Comparison of ENCODE assay signal across 1 cellular context in the genomic region with DNA sequence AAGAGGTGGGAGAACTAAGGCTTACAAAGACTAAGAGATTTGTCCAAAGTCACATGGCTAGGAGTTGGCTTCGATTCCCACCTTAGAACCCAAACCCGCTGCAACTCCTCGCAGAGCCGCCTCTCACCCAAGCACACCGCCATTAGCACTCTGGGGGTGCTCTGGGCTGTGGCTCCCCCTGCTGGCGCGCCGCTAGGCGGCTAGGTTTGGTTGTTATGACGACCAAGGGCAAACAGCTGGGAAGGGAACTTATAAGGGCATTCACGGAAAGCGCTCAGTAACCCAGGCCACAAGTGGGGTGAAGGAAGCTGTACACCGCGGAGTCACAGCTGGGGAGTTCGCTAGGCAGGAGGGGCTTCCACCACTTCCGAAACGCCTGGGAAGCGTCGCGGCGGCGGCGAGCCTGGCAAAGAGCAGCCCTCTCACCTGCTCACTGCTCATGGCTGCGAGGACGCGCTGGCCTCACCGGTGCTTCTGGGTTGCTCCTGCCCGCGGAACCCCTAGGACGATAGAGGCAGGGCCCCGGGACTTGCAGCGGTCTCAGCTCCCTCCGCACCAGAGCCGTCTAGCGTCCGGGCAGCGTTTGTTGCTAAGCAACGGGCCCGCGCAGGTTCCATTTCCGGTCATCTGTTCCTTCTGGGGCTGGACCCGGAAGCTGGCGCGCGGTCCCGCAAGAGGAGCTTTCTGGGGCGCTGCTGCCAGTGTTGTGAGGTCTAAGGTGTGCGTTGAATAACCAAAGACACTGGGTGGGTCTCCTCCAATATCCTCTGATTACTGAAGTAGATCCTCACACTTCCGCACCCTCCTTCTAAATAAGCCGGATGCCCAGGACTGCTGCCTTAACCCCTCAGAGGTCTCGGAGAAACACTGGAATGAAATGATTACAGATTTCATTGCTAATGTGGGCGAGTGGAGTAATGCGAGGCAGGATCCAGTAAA.
TF ChIP-seq lines count a peak whose summit lies in the region.

A gene (minus strand): TSS at position 567 of the 939 bp plus-strand sequence. CDS start 126 bp downstream, at position 441.

TF ChIP-seq in K562, 482 proteins besides CTCF, POLR2A, EP300 and RAD21 (continued from another document and continues in another):
- TF ChIP-seq, protein P1, sequence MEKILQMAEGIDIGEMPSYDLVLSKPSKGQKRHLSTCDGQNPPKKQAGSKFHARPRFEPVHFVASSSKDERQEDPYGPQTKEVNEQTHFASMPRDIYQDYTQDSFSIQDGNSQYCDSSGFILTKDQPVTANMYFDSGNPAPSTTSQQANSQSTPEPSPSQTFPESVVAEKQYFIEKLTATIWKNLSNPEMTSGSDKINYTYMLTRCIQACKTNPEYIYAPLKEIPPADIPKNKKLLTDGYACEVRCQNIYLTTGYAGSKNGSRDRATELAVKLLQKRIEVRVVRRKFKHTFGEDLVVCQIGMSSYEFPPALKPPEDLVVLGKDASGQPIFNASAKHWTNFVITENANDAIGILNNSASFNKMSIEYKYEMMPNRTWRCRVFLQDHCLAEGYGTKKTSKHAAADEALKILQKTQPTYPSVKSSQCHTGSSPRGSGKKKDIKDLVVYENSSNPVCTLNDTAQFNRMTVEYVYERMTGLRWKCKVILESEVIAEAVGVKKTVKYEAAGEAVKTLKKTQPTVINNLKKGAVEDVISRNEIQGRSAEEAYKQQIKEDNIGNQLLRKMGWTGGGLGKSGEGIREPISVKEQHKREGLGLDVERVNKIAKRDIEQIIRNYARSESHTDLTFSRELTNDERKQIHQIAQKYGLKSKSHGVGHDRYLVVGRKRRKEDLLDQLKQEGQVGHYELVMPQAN (IDR thresholded peaks at IDR 0.05; ENCODE audit: borderline replicate concordance): peak; percentile 97
- no peak for TF ChIP-seq RHOXF2B (CRISPR knock-in tag; conservative IDR thresholded peaks at IDR 0.05)
- peak; percentile 89 for TF ChIP-seq GABPB1 (CRISPR knock-in tag; IDR thresholded peaks at IDR 0.05)
- TF ChIP-seq ARID1B (IDR thresholded peaks at IDR 0.05): no peak
- TF ChIP-seq, protein P2, sequence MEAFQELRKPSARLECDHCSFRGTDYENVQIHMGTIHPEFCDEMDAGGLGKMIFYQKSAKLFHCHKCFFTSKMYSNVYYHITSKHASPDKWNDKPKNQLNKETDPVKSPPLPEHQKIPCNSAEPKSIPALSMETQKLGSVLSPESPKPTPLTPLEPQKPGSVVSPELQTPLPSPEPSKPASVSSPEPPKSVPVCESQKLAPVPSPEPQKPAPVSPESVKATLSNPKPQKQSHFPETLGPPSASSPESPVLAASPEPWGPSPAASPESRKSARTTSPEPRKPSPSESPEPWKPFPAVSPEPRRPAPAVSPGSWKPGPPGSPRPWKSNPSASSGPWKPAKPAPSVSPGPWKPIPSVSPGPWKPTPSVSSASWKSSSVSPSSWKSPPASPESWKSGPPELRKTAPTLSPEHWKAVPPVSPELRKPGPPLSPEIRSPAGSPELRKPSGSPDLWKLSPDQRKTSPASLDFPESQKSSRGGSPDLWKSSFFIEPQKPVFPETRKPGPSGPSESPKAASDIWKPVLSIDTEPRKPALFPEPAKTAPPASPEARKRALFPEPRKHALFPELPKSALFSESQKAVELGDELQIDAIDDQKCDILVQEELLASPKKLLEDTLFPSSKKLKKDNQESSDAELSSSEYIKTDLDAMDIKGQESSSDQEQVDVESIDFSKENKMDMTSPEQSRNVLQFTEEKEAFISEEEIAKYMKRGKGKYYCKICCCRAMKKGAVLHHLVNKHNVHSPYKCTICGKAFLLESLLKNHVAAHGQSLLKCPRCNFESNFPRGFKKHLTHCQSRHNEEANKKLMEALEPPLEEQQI (IDR thresholded peaks at IDR 0.05): no peak
- TF ChIP-seq HNRNPL (IDR thresholded peaks at IDR 0.05; ENCODE audit: low read depth, low read length): no peak
- TF ChIP-seq, protein P3, sequence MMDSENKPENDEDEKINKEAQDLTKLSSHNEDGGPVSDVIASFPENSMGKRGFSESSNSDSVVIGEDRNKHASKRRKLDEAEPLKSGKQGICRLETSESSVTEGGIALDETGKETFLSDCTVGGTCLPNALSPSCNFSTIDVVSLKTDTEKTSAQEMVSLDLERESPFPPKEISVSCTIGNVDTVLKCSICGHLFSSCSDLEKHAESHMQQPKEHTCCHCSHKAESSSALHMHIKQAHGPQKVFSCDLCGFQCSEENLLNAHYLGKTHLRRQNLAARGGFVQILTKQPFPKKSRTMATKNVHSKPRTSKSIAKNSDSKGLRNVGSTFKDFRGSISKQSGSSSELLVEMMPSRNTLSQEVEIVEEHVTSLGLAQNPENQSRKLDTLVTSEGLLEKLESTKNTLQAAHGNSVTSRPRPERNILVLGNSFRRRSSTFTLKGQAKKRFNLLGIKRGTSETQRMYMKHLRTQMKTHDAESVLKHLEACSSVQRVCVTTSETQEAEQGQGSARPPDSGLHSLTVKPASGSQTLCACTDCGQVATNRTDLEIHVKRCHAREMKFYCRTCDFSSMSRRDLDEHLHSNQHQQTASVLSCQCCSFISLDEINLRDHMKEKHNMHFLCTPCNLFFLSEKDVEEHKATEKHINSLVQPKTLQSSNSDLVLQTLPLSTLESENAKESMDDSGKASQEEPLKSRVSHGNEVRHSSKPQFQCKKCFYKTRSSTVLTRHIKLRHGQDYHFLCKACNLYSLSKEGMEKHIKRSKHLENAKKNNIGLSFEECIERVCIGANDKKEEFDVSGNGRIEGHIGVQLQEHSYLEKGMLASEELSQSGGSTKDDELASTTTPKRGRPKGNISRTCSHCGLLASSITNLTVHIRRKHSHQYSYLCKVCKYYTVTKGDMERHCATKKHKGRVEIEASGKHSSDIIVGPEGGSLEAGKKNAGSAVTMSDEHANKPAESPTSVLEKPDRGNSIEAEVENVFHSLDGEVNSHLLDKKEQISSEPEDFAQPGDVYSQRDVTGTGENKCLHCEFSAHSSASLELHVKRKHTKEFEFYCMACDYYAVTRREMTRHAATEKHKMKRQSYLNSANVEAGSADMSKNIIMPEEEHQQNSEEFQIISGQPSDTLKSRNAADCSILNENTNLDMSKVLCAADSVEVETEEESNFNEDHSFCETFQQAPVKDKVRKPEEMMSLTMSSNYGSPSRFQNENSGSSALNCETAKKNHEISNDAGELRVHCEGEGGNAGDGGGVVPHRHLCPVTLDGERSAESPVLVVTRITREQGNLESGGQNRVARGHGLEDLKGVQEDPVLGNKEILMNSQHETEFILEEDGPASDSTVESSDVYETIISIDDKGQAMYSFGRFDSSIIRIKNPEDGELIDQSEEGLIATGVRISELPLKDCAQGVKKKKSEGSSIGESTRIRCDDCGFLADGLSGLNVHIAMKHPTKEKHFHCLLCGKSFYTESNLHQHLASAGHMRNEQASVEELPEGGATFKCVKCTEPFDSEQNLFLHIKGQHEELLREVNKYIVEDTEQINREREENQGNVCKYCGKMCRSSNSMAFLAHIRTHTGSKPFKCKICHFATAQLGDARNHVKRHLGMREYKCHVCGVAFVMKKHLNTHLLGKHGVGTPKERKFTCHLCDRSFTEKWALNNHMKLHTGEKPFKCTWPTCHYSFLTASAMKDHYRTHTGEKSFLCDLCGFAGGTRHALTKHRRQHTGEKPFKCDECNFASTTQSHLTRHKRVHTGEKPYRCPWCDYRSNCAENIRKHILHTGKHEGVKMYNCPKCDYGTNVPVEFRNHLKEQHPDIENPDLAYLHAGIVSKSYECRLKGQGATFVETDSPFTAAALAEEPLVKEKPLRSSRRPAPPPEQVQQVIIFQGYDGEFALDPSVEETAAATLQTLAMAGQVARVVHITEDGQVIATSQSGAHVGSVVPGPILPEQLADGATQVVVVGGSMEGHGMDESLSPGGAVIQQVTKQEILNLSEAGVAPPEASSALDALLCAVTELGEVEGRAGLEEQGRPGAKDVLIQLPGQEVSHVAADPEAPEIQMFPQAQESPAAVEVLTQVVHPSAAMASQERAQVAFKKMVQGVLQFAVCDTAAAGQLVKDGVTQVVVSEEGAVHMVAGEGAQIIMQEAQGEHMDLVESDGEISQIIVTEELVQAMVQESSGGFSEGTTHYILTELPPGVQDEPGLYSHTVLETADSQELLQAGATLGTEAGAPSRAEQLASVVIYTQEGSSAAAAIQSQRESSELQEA (IDR thresholded peaks at IDR 0.05; ENCODE audit: low read depth): no peak
- TF ChIP-seq SRSF9 (IDR thresholded peaks at IDR 0.05; ENCODE audit: borderline replicate concordance, low read depth, low read length): no peak
- TF ChIP-seq PCBP1 (IDR thresholded peaks at IDR 0.05; ENCODE audit: low read depth, low read length, poor library complexity, severe bottlenecking): no peak
- TF ChIP-seq ZNF589 (CRISPR knock-in tag; IDR thresholded peaks at IDR 0.05; ENCODE audit: low read depth): no peak
- TF ChIP-seq ZNF408 (CRISPR knock-in tag; IDR thresholded peaks at IDR 0.05; ENCODE audit: low read depth): no peak
- 0 out of 2 replicates have a peak, but pooled peaks have one; percentile 21 for TF ChIP-seq RAD51 (IDR thresholded peaks at IDR 0.05; ENCODE audit: borderline replicate concordance, low read depth)
- TF ChIP-seq BRD4 (IDR thresholded peaks at IDR 0.05): no peak
- TF ChIP-seq RBM39 (optimal IDR thresholded peaks at IDR 0.05; ENCODE audit: low read depth, low read length): no peak
- no peak for TF ChIP-seq ZNF316 (IDR thresholded peaks at IDR 0.05)
- no peak for TF ChIP-seq KHSRP (IDR thresholded peaks at IDR 0.05)
- TF ChIP-seq GATA2 (CRISPR knock-in tag; IDR thresholded peaks at IDR 0.05): no peak
- TF ChIP-seq DACH1 (IDR thresholded peaks at IDR 0.05; ENCODE audit: partially characterized antibody): peak; percentile 82
- TF ChIP-seq HNRNPLL (IDR thresholded peaks at IDR 0.05; ENCODE audit: low read depth, low read length, poor library complexity, severe bottlenecking): no peak
- no peak for TF ChIP-seq ESRRB (CRISPR knock-in tag; IDR thresholded peaks at IDR 0.05; ENCODE audit: borderline replicate concordance)
- 0 out of 2 replicates have a peak, but pooled peaks have one; percentile 10 for TF ChIP-seq EGR1 (conservative IDR thresholded peaks at IDR 0.05)
- no peak for TF ChIP-seq ZNF212 (CRISPR knock-in tag; IDR thresholded peaks at IDR 0.05)
- no peak for TF ChIP-seq ZNF586 (CRISPR knock-in tag; conservative IDR thresholded peaks at IDR 0.05)
- TF ChIP-seq FOXM1 (IDR thresholded peaks at IDR 0.05; ENCODE audit: low read depth): no peak
- no peak for TF ChIP-seq FOXM1 (CRISPR knock-in tag; IDR thresholded peaks at IDR 0.05; ENCODE audit: low read depth)
- TF ChIP-seq ZNF324 (CRISPR knock-in tag; IDR thresholded peaks at IDR 0.05): no peak
- TF ChIP-seq ZNF75A (CRISPR knock-in tag; IDR thresholded peaks at IDR 0.05): no peak
- no peak for TF ChIP-seq CBX5 (IDR thresholded peaks at IDR 0.05; ENCODE audit: borderline replicate concordance, low read depth)
- TF ChIP-seq, protein P4, sequence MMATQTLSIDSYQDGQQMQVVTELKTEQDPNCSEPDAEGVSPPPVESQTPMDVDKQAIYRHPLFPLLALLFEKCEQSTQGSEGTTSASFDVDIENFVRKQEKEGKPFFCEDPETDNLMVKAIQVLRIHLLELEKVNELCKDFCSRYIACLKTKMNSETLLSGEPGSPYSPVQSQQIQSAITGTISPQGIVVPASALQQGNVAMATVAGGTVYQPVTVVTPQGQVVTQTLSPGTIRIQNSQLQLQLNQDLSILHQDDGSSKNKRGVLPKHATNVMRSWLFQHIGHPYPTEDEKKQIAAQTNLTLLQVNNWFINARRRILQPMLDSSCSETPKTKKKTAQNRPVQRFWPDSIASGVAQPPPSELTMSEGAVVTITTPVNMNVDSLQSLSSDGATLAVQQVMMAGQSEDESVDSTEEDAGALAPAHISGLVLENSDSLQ (IDR thresholded peaks at IDR 0.05): no peak
- TF ChIP-seq, protein P5, sequence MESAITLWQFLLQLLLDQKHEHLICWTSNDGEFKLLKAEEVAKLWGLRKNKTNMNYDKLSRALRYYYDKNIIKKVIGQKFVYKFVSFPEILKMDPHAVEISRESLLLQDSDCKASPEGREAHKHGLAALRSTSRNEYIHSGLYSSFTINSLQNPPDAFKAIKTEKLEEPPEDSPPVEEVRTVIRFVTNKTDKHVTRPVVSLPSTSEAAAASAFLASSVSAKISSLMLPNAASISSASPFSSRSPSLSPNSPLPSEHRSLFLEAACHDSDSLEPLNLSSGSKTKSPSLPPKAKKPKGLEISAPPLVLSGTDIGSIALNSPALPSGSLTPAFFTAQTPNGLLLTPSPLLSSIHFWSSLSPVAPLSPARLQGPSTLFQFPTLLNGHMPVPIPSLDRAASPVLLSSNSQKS (CRISPR knock-in tag; IDR thresholded peaks at IDR 0.05): no peak
- TF ChIP-seq LEF1 (IDR thresholded peaks at IDR 0.05): no peak
- 0 out of 2 replicates have a peak, but pooled peaks have one; percentile 37 for TF ChIP-seq ZNF197 (CRISPR knock-in tag; IDR thresholded peaks at IDR 0.05; ENCODE audit: low read depth)
- TF ChIP-seq, protein P6, sequence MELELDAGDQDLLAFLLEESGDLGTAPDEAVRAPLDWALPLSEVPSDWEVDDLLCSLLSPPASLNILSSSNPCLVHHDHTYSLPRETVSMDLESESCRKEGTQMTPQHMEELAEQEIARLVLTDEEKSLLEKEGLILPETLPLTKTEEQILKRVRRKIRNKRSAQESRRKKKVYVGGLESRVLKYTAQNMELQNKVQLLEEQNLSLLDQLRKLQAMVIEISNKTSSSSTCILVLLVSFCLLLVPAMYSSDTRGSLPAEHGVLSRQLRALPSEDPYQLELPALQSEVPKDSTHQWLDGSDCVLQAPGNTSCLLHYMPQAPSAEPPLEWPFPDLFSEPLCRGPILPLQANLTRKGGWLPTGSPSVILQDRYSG (tag; conservative IDR thresholded peaks at IDR 0.05; ENCODE audit: low read depth): no peak
- TF ChIP-seq, protein P7, sequence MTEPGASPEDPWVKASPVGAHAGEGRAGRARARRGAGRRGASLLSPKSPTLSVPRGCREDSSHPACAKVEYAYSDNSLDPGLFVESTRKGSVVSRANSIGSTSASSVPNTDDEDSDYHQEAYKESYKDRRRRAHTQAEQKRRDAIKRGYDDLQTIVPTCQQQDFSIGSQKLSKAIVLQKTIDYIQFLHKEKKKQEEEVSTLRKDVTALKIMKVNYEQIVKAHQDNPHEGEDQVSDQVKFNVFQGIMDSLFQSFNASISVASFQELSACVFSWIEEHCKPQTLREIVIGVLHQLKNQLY (CRISPR knock-in tag; conservative IDR thresholded peaks at IDR 0.05): no peak
- TF ChIP-seq FOXJ3 (CRISPR knock-in tag; IDR thresholded peaks at IDR 0.05): peak; percentile 91
- no peak for TF ChIP-seq CAMTA2 (CRISPR knock-in tag; conservative IDR thresholded peaks at IDR 0.05)
- TF ChIP-seq TEAD1 (CRISPR knock-in tag; IDR thresholded peaks at IDR 0.05): no peak
- TF ChIP-seq ZNF444 (CRISPR knock-in tag; IDR thresholded peaks at IDR 0.05): no peak
- TF ChIP-seq PHB (CRISPR knock-in tag; IDR thresholded peaks at IDR 0.05): no peak
- TF ChIP-seq, protein P8, sequence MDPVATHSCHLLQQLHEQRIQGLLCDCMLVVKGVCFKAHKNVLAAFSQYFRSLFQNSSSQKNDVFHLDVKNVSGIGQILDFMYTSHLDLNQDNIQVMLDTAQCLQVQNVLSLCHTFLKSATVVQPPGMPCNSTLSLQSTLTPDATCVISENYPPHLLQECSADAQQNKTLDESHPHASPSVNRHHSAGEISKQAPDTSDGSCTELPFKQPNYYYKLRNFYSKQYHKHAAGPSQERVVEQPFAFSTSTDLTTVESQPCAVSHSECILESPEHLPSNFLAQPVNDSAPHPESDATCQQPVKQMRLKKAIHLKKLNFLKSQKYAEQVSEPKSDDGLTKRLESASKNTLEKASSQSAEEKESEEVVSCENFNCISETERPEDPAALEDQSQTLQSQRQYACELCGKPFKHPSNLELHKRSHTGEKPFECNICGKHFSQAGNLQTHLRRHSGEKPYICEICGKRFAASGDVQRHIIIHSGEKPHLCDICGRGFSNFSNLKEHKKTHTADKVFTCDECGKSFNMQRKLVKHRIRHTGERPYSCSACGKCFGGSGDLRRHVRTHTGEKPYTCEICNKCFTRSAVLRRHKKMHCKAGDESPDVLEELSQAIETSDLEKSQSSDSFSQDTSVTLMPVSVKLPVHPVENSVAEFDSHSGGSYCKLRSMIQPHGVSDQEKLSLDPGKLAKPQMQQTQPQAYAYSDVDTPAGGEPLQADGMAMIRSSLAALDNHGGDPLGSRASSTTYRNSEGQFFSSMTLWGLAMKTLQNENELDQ (CRISPR knock-in tag; IDR thresholded peaks at IDR 0.05; ENCODE audit: borderline replicate concordance): 0 out of 2 replicates have a peak, but pooled peaks have one; percentile 44
- TF ChIP-seq CHD4 (IDR thresholded peaks at IDR 0.05; ENCODE audit: insufficient read depth, insufficient replicate concordance, low read depth, low read length, poor library complexity, severe bottlenecking): no peak
